ENCODE assay signal across 14 cellular contexts in the genomic region with DNA sequence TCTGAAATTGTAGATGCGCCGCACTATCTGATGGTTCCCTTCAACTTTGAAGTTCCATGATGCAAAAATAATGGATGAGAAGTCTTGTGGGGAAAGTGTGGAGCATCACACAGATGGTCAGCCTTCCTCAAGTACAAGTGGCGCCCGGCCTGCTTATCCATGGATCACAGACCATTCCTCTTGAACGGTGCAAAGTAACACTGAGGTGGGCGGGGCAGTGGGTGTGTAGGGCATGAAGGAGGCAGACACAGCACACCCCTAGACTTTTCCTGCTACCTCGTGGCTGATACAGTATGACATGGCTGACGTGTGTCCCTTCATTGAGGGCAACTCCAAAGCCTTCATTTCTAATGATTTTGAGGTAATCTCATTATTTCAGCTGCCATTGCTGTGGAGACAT. TPM values are rescaled to one million over a fixed set of nuclear protein-coding genes. Genes with fewer than 3 reads are reported as not detected.
DNase-seq lines count a peak whose midpoint lies in the region; ATAC-seq and TF ChIP-seq lines count a peak whose summit lies in the region.
"Had no signal": no experiment of that assay in that cellular context is flagged by ENCODE, and none has a peak within 500 bp of the region (broad histone marks: within the 10 kb centered on the region; RNA-seq: fewer than 3 reads in every experiment).

No MANE protein-coding gene starts in this region.

- H3K27me3 Mint-ChIP-seq in HFFc6 (ENCODE audit: insufficient read depth) (no peaks in the 10 kb centered on the region; the same call in 1 of the 2 replicates), nephron (ENCODE audit: low read depth) (peaks cover 4% of the 10 kb centered on the region), type B pancreatic cell (no peaks in the 10 kb centered on the region)
- H3K27me3 Mint-ChIP-seq: CD4-positive, CD25-positive, alpha-beta regulatory T cell had no signal

- ATAC-seq in GM18519 (IDR thresholded peaks at IDR 0.05; ENCODE audit: low FRiP score, unreplicated experiment) (no peak), HG02852 (IDR thresholded peaks at IDR 0.05; ENCODE audit: unreplicated experiment) (no peak)
- ATAC-seq: GM12878 had no signal

- H3K27ac ChIP-seq in colonic mucosa: no peak overlapping the region

- H3K36me3 ChIP-seq in colonic mucosa: no peaks in the 10 kb centered on the region

- no peak overlapping the region for H3K4me3 Mint-ChIP-seq in HFFc6
- H3K4me3 Mint-ChIP-seq in nephron: peak overlapping the region; percentile 11 to 32 (median 22)
- H3K4me3 Mint-ChIP-seq in type B pancreatic cell: peak overlapping the region; percentile 23

- H3K9me3 ChIP-seq in colonic mucosa: no peaks in the 10 kb centered on the region
- H3K9me3 ChIP-seq: BLaER1 treated with 17β-estradiol and CSF1 and Interleukin-3, amounts not matched to agents 10 nM and 100 nM; HAP-1 had no signal

- no peak for DNase-seq in HFFc6
- DNase-seq in colonic mucosa: peak; percentile 38
- DNase-seq in type B pancreatic cell (ENCODE audit: extremely low spot score, unreplicated experiment): no peak
- no peak for DNase-seq in NCI-H1436 (lab: John Stamatoyannopoulos, UW)
- DNase-seq: ACHN; CD4-positive, CD25-positive, alpha-beta regulatory T cell; DMS79; IMR-90 had no signal

- H3K4me1 Mint-ChIP-seq in HFFc6 (ENCODE audit: low read depth) (peaks cover 44% of the 10 kb centered on the region), nephron (peaks cover 26% of the 10 kb centered on the region), type B pancreatic cell (ENCODE audit: unreplicated experiment) (peaks cover 18% of the 10 kb centered on the region)

- TF ChIP-seq CTCF in HFFc6 (IDR thresholded peaks at IDR 0.05) (no peak), colonic mucosa (IDR thresholded peaks at IDR 0.05) (no peak), nephron (IDR thresholded peaks at IDR 0.05; ENCODE audit: unreplicated experiment in 3 of 3) (no peak), type B pancreatic cell (conservative IDR thresholded peaks at IDR 0.05) (no peak)

- no peaks in the 10 kb centered on the region for H3K27me3 ChIP-seq in colonic mucosa
- H3K27me3 ChIP-seq: BLaER1 treated with 17β-estradiol and CSF1 and Interleukin-3, amounts not matched to agents 10 nM and 100 nM had no signal

- peak overlapping the region; percentile 81 for H3K27ac Mint-ChIP-seq in HFFc6
- no peak overlapping the region for H3K27ac Mint-ChIP-seq in nephron
- no peak overlapping the region for H3K27ac Mint-ChIP-seq in type B pancreatic cell
- H3K27ac Mint-ChIP-seq: CD4-positive, CD25-positive, alpha-beta regulatory T cell had no signal

- intact Hi-C loops in colonic mucosa (cut with DNase I): no loop called here

- no peak overlapping the region for H3K4me3 ChIP-seq in colonic mucosa
- H3K4me3 ChIP-seq: BLaER1 treated with 17β-estradiol and CSF1 and Interleukin-3, amounts not matched to agents 10 nM and 100 nM; GM12878; HAP-1 had no signal

- H3K9me3 Mint-ChIP-seq in HFFc6 (no peaks in the 10 kb centered on the region), nephron (no peaks in the 10 kb centered on the region), type B pancreatic cell (no peaks in the 10 kb centered on the region)
- H3K9me3 Mint-ChIP-seq: CD4-positive, CD25-positive, alpha-beta regulatory T cell had no signal

- H3K4me1 ChIP-seq in colonic mucosa: no peaks in the 10 kb centered on the region

- no peak overlapping the region for H3K9ac ChIP-seq in colonic mucosa (ENCODE audit: low read depth in 2 of 2, low read length in 2 of 2)
- H3K9ac ChIP-seq: BLaER1 treated with 17β-estradiol and CSF1 and Interleukin-3, amounts not matched to agents 10 nM and 100 nM had no signal

- H3K36me3 Mint-ChIP-seq in HFFc6 (ENCODE audit: low read depth): peaks cover 16% of the 10 kb centered on the region
- peaks cover 17% of the 10 kb centered on the region for H3K36me3 Mint-ChIP-seq in nephron (ENCODE audit: low read depth)
- peaks cover 11% of the 10 kb centered on the region for H3K36me3 Mint-ChIP-seq in type B pancreatic cell

RNA-seq across cellular contexts. Expression of a gene that starts 2.5 kb away (rescaled TPM):
- total RNA-seq in HFFc6 (2021; fragmentation: NEBNext Ultra II Directional; extraction: Animal tissue kit (Norgen Biotek cat#: 25700)): 10 to 100 TPM; 60.5 to 72.7 (median 66.0) TPM
- total RNA-seq in colonic mucosa: 10 to 100 TPM; 12.6 to 27.3 TPM
- total RNA-seq in type B pancreatic cell (ENCODE audit: low replicate concordance): 32.6 and 62.2 TPM in 2 replicates

RNA-seq across cellular contexts. Expression of a gene that starts 27.8 kb away (rescaled TPM):
- total RNA-seq in HFFc6 (2021; fragmentation: NEBNext Ultra II Directional; extraction: Animal tissue kit (Norgen Biotek cat#: 25700)): 10 to 100 TPM in 4 of 6 experiments, 1 to 10 TPM in 2; 9.6 to 11.5 (median 10.3) TPM
- total RNA-seq in colonic mucosa (1 to 10 TPM; 7.8 to 9.0 TPM), type B pancreatic cell (ENCODE audit: low replicate concordance) (9.6 and 13.9 TPM in 2 replicates)

RNA-seq across cellular contexts. Expression of a gene that starts 59.5 kb away (rescaled TPM):
- 10 to 100 TPM; 50.3 to 86.6 (median 82.4) TPM for total RNA-seq in HFFc6 (2021; fragmentation: NEBNext Ultra II Directional; extraction: Animal tissue kit (Norgen Biotek cat#: 25700))
- total RNA-seq in colonic mucosa (10 to 100 TPM; 55.6 to 85.3 TPM), type B pancreatic cell (ENCODE audit: low replicate concordance) (67.3 and 75.4 TPM in 2 replicates)
- total RNA-seq: CD4-positive, CD25-positive, alpha-beta regulatory T cell had no signal
